In genomic region chr5:75734913-75735789, GRCh38 we compare ENCODE assay signal across 8 cellular contexts. TPM values are rescaled to one million over a fixed set of nuclear protein-coding genes. Genes with fewer than 3 reads are reported as not detected.
DNase-seq lines count a peak whose midpoint lies in the region; ATAC-seq and TF ChIP-seq lines count a peak whose summit lies in the region.

No MANE protein-coding gene starts in this region.

- in situ Hi-C loops in GM13977 (cut with MboI; ENCODE audit: low pct_unique_long_range_greater_than_20kb, low sequenced_read_pairs, unreplicated experiment): no loop called here

- no peak overlapping the region for H3K27ac ChIP-seq in OCI-LY3 (ENCODE audit: low read length)
- H3K27ac ChIP-seq in dorsolateral prefrontal cortex: peak overlapping the region in 2 of 59 donors; percentile 38 to 62

- CTCF ChIA-PET in Calu3 (lab: Charles Lee): interaction anchor here (1.1 kb wide), 2 partner anchors 440 to 521 kb away, joined by 5 to 16 read pairs; no protein-coding TSS in a partner anchor

- H3K27ac Mint-ChIP-seq in Calu3 (ENCODE audit: unreplicated experiment) (no peak overlapping the region), nephron (no peak overlapping the region)

- H3K79me2 ChIP-seq in OCI-LY3 (ENCODE audit: low read length): no peaks in the 10 kb centered on the region

- H3K4me3 Mint-ChIP-seq in Calu3 (ENCODE audit: low read depth, unreplicated experiment) (no peak overlapping the region), nephron (no peak overlapping the region)

- no TSS peak for BruUV-seq in Calu3 (replicated peaks; lab: Mats Ljungman, UMichigan)

- peak overlapping the region; percentile 53 for H3K4me3 ChIP-seq in OCI-LY3 (ENCODE audit: low read length)
- no peak overlapping the region for H3K4me3 ChIP-seq in dorsolateral prefrontal cortex

- no peaks in the 10 kb centered on the region for H3K9me3 ChIP-seq in OCI-LY3 (ENCODE audit: insufficient read depth, low read length)

- peaks cover 13% of the 10 kb centered on the region for H3K4me1 ChIP-seq in OCI-LY3 (ENCODE audit: low read length)

- intact Hi-C loops in Calu3 (cut with micrococcal nuclease; ENCODE audit: unreplicated experiment) (loop anchor here (1.0 to 10.0 kb wide), 4 partner anchors 340 to 1350 kb away; partner anchors contain the start of gene ZBED3), dorsolateral prefrontal cortex (cut with DNase I) (loop anchor here in 1 of 2 donors (5.0 kb wide), 1 partner anchor 522 kb away; no protein-coding TSS in a partner anchor)

- H3K4me1 Mint-ChIP-seq in Calu3 (ENCODE audit: low read depth, unreplicated experiment): peaks cover 12% of the 10 kb centered on the region
- no peaks in the 10 kb centered on the region for H3K4me1 Mint-ChIP-seq in nephron

- H3K9me3 Mint-ChIP-seq in Calu3 (ENCODE audit: low read depth, unreplicated experiment) (no peaks in the 10 kb centered on the region), nephron (no peaks in the 10 kb centered on the region)

- no peaks in the 10 kb centered on the region for H3K36me3 Mint-ChIP-seq in Calu3 (ENCODE audit: insufficient read depth, unreplicated experiment)
- H3K36me3 Mint-ChIP-seq in nephron (ENCODE audit: low read depth): no peaks in the 10 kb centered on the region

- peak; percentile 68 for DNase-seq in Calu3
- DNase-seq in GM13977 (ENCODE audit: low spot score): peak; percentile 29
- DNase-seq in dorsolateral prefrontal cortex: peak in 8 of 10 donors; percentile 27 to 69 (median 62)
- DNase-seq in 8988T: no peak

- no peaks in the 10 kb centered on the region for H4K20me1 ChIP-seq in OCI-LY3 (ENCODE audit: insufficient read depth, low read length)

- H3K27me3 ChIP-seq in OCI-LY3 (ENCODE audit: low read depth, low read length) (no peaks in the 10 kb centered on the region), dorsolateral prefrontal cortex (peaks cover 0 to 3% (median 0%) of the 10 kb centered on the region in 45 donors)

- H3K9ac ChIP-seq in OCI-LY3 (ENCODE audit: low read length): 0 out of 2 replicates have a peak overlapping the region, but pooled peaks have one; percentile 10

- ATAC-seq in GM21423 (IDR thresholded peaks at IDR 0.05; ENCODE audit: unreplicated experiment) (no peak), HG02610 (IDR thresholded peaks at IDR 0.05; ENCODE audit: unreplicated experiment) (no peak)

- H3K36me3 ChIP-seq in OCI-LY3 (replicated peaks; ENCODE audit: low read depth, low read length): no peaks in the 10 kb centered on the region

- TF ChIP-seq CTCF in Calu3 (IDR thresholded peaks at IDR 0.05; ENCODE audit: unreplicated experiment): peak; percentile 64
- TF ChIP-seq CTCF in GM13977 (IDR thresholded peaks at IDR 0.05; ENCODE audit: extremely low read depth, insufficient read depth, missing control alignments): peak; percentile 77
- TF ChIP-seq CTCF in OCI-LY3 (IDR thresholded peaks at IDR 0.05; ENCODE audit: low read depth, low read length): peak; percentile 84
- TF ChIP-seq CTCF in dorsolateral prefrontal cortex (IDR thresholded peaks at IDR 0.05 in 54 of 56, conservative IDR thresholded peaks at IDR 0.05 in 2 of 56; ENCODE audit: low read depth in 1 of 56, partially characterized antibody in 56 of 56): peak; percentile 16 to 79 (median 63)
- peak; percentile 64 to 72 (median 68) for TF ChIP-seq CTCF in nephron (IDR thresholded peaks at IDR 0.05; ENCODE audit: unreplicated experiment in 3 of 3)

- H3K4me2 ChIP-seq in OCI-LY3 (ENCODE audit: low read length): peak overlapping the region; percentile 73

- H3K27me3 Mint-ChIP-seq in Calu3 (ENCODE audit: unreplicated experiment): peaks cover 13% of the 10 kb centered on the region
- no peaks in the 10 kb centered on the region for H3K27me3 Mint-ChIP-seq in nephron (ENCODE audit: low read depth)

- peak overlapping the region; percentile 88; the same call in 1 of the 2 replicates for H2AFZ ChIP-seq in OCI-LY3 (ENCODE audit: low read depth, low read length)

RNA-seq across cellular contexts. Expression of gene POC5, which starts 17.9 kb away (rescaled TPM):
- total RNA-seq in Calu3 (2022) (20.9 and 23.1 TPM in 2 replicates), dorsolateral prefrontal cortex (10 to 100 TPM in 115 of 120 experiments, 1 to 10 TPM in 5; 7.6 to 28.1 (median 15.2) TPM)
